1 cellular context compared by ENCODE assay signal in genomic region chrX:24150051-24150790, GRCh38.
TF ChIP-seq lines count a peak whose summit lies in the region.

No MANE protein-coding gene starts in this region.

TF ChIP-seq in K562, 482 proteins besides CTCF, POLR2A, EP300 and RAD21 (continued from another document):
- TF ChIP-seq VEZF1 (CRISPR knock-in tag; IDR thresholded peaks at IDR 0.05) (peak; percentile 96), DNMT1 (IDR thresholded peaks at IDR 0.05) (no peak), ETV6 (IDR thresholded peaks at IDR 0.05; ENCODE audit: borderline replicate concordance in 1 of 2, low read depth in 2 of 2, low read length in 1 of 2) (no peak), ETV6 (CRISPR knock-in tag; IDR thresholded peaks at IDR 0.05; ENCODE audit: borderline replicate concordance) (no peak), HNRNPL (IDR thresholded peaks at IDR 0.05; ENCODE audit: low read depth, low read length) (peak; percentile 63; the same call in 1 of the 2 replicates), ARID4B (CRISPR knock-in tag; IDR thresholded peaks at IDR 0.05) (no peak), CGGBP1 (CRISPR knock-in tag; IDR thresholded peaks at IDR 0.05) (no peak), TCF7L2 (IDR thresholded peaks at IDR 0.05; ENCODE audit: low read depth, low read length) (no peak), MEF2D (tag; conservative IDR thresholded peaks at IDR 0.05; ENCODE audit: low read depth) (no peak), ID3 (CRISPR knock-in tag; IDR thresholded peaks at IDR 0.05) (no peak), ID3 (tag; IDR thresholded peaks at IDR 0.05) (no peak), ZNF174 (CRISPR knock-in tag; IDR thresholded peaks at IDR 0.05) (no peak), MCM2 (IDR thresholded peaks at IDR 0.05; ENCODE audit: low read depth) (no peak), ZNF124 (CRISPR knock-in tag; IDR thresholded peaks at IDR 0.05) (no peak), CHAMP1 (IDR thresholded peaks at IDR 0.05) (no peak), POU5F1 (IDR thresholded peaks at IDR 0.05; ENCODE audit: borderline replicate concordance, low read depth, low read length, partially characterized antibody) (no peak), CHD2 (IDR thresholded peaks at IDR 0.05; ENCODE audit: low read depth, low read length) (no peak), PYGO2 (tag; IDR thresholded peaks at IDR 0.05) (no peak), IRF1 (CRISPR knock-in tag; IDR thresholded peaks at IDR 0.05; ENCODE audit: borderline replicate concordance) (no peak), CREB3 (tag; conservative IDR thresholded peaks at IDR 0.05; ENCODE audit: low read depth) (no peak), HDAC2 (IDR thresholded peaks at IDR 0.05) (no peak), RFX1 (IDR thresholded peaks at IDR 0.05) (no peak), PPARD (CRISPR knock-in tag; IDR thresholded peaks at IDR 0.05) (no peak), KLF13 (tag; IDR thresholded peaks at IDR 0.05; ENCODE audit: borderline replicate concordance, low read depth) (no peak), BACH1 (tag; IDR thresholded peaks at IDR 0.05) (no peak), PTTG1 (tag; IDR thresholded peaks at IDR 0.05; ENCODE audit: low read depth) (no peak)
TF ChIP-seq in K562: peak in this region for 80.
